In the genomic region with DNA sequence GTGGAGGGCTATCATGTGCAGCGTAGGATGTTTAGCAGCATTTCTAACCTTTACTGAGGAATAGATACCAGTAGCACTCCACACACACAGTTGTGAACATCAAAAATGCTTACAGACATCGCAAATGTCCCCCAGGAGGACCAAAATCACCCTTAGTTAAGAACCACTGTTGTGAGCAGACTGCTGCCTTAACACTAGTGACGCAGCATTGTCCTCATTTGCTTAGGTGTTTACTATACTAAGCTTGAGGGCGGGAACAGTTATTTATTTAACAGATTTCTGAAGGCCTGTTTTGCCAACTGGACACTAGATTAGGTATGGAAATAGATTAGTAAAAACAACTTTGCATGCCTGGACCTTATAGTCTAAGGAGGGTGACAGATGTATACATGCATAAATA, we compare ENCODE assay signal across 14 cellular contexts. TPM values are rescaled to one million over a fixed set of nuclear protein-coding genes. Genes with fewer than 3 reads are reported as not detected.
DNase-seq lines count a peak whose midpoint lies in the region; ATAC-seq and TF ChIP-seq lines count a peak whose summit lies in the region.
"Had no signal": no experiment of that assay in that cellular context is flagged by ENCODE, and none has a peak within 500 bp of the region (broad histone marks: within the 10 kb centered on the region; RNA-seq: fewer than 3 reads in every experiment).

No MANE protein-coding gene starts in this region.

- H3K27ac ChIP-seq in SK-N-SH (ENCODE audit: low read depth in 2 of 2, low read length in 1 of 2) (no peak overlapping the region), coronary artery (no peak overlapping the region), smooth muscle cell (ENCODE audit: low read depth) (peak overlapping the region; percentile 5), aorta (ENCODE audit: low read depth in 1 of 2, low read length in 2 of 2) (no peak overlapping the region)
- H3K27ac ChIP-seq: upper lobe of right lung, VCaP had no signal

- H3F3A ChIP-seq in SK-N-SH (replicated peaks; ENCODE audit: insufficient read depth) (peaks cover 9% of the 10 kb centered on the region), smooth muscle cell (ENCODE audit: low read depth) (peaks cover 7% of the 10 kb centered on the region)

- no peak overlapping the region for H3K27ac Mint-ChIP-seq in mesothelial cell of epicardium
- H3K27ac Mint-ChIP-seq: activated naive CD4-positive, alpha-beta T cell treated with anti-CD3 and anti-CD28 coated beads, Interleukin-2, amount 50 U/mL, for 72 hours had no signal

- no peaks in the 10 kb centered on the region for H3K9me2 ChIP-seq in SK-N-SH

- TF ChIP-seq CTCF in SK-N-SH (IDR thresholded peaks at IDR 0.05): no peak
- TF ChIP-seq CTCF in coronary artery (IDR thresholded peaks at IDR 0.05): no peak
- TF ChIP-seq CTCF in mesothelial cell of epicardium (IDR thresholded peaks at IDR 0.05; ENCODE audit: unreplicated experiment): no peak
- TF ChIP-seq CTCF in smooth muscle cell (IDR thresholded peaks at IDR 0.05; ENCODE audit: borderline replicate concordance, insufficient read depth, poor library complexity, severe bottlenecking): no peak

- ATAC-seq in SK-N-SH treated with all-trans-retinoic acid at 6 μM for 48 hours: no peak
- ATAC-seq in aorta (ENCODE audit: low FRiP score): no peak
- ATAC-seq: activated naive CD4-positive, alpha-beta T cell treated with anti-CD3 and anti-CD28 coated beads, Interleukin-2, amount 50 U/mL, for 72 hours; naive thymus-derived CD4-positive, alpha-beta T cell; upper lobe of right lung had no signal

- peak overlapping the region in 1 of 2 experiments; percentile 85; a peak in 1 of 4 replicates for H3K4me3 ChIP-seq in SK-N-SH (ENCODE audit: low read depth in 2 of 2, low read length in 1 of 2)
- H3K4me3 ChIP-seq in coronary artery: peak overlapping the region; percentile 6
- peak overlapping the region; percentile 77 for H3K4me3 ChIP-seq in smooth muscle cell
- no peak overlapping the region for H3K4me3 ChIP-seq in aorta (ENCODE audit: low read length in 2 of 2)
- H3K4me3 ChIP-seq: upper lobe of right lung had no signal

- H3K4me2 ChIP-seq in SK-N-SH (peak overlapping the region; percentile 95), smooth muscle cell (peak overlapping the region; percentile 85)

- no peaks in the 10 kb centered on the region for H3K36me3 ChIP-seq in SK-N-SH (replicated peaks in 1 of 2; ENCODE audit: control insufficient read depth in 1 of 2, insufficient read depth in 2 of 2, low read length in 1 of 2)
- H3K36me3 ChIP-seq in smooth muscle cell (ENCODE audit: low read depth): no peaks in the 10 kb centered on the region
- no peaks in the 10 kb centered on the region for H3K36me3 ChIP-seq in aorta (ENCODE audit: control insufficient read depth in 1 of 2, insufficient read depth in 2 of 2, low read length in 1 of 2)
- H3K36me3 ChIP-seq: upper lobe of right lung had no signal

- H3K27me3 ChIP-seq in SK-N-SH (ENCODE audit: insufficient read depth) (no peaks in the 10 kb centered on the region), smooth muscle cell (ENCODE audit: low read depth) (no peaks in the 10 kb centered on the region), aorta (ENCODE audit: control insufficient read depth in 1 of 2, insufficient read depth in 2 of 2, low read length in 1 of 2) (no peaks in the 10 kb centered on the region)
- H3K27me3 ChIP-seq: upper lobe of right lung had no signal

- POLR2A ChIA-PET in SK-N-SH (lab: Yijun Ruan, JAX): no interaction called here

- DNase-seq in SK-N-SH (no peak), coronary artery (ENCODE audit: low spot score) (no peak), mesothelial cell of epicardium (ENCODE audit: low spot score in 2 of 2, unreplicated experiment in 2 of 2) (no peak), smooth muscle cell (lab: John Stamatoyannopoulos, UW; ENCODE audit: unreplicated experiment) (no peak), COLO829 (ENCODE audit: low spot score) (no peak), ecto neural progenitor cell (ENCODE audit: low spot score) (no peak), aorta (no peak)
- DNase-seq: ACHN; naive thymus-derived CD4-positive, alpha-beta T cell; stimulated activated CD4-positive, alpha-beta T cell treated with anti-CD3 and anti-CD28 coated beads, Interleukin-12 subunit alpha, Interleukin-12 subunit beta, amount 100 ng/mL, for 4 hours; upper lobe of right lung had no signal

- H3K9ac ChIP-seq in SK-N-SH (peak overlapping the region; percentile 88; the same call in 1 of the 2 replicates), smooth muscle cell (ENCODE audit: low read depth) (no peak overlapping the region)

- CTCF ChIA-PET in SK-N-SH (lab: Yijun Ruan, JAX): interaction anchor here (0.9 to 2.2 kb wide), 3 partner anchors 8 to 74 kb away, joined by 3 to 12 read pairs (median 5); no protein-coding TSS in a partner anchor

- peaks cover 10% of the 10 kb centered on the region for H3K9me3 Mint-ChIP-seq in mesothelial cell of epicardium
- H3K9me3 Mint-ChIP-seq: activated naive CD4-positive, alpha-beta T cell treated with anti-CD3 and anti-CD28 coated beads, Interleukin-2, amount 50 U/mL, for 72 hours had no signal

- no peak for TF ChIP-seq RAD21 in SK-N-SH (IDR thresholded peaks at IDR 0.05; ENCODE audit: low read length)

- H3K9me3 ChIP-seq in SK-N-SH (no peaks in the 10 kb centered on the region), smooth muscle cell (replicated peaks; ENCODE audit: low read depth) (no peaks in the 10 kb centered on the region), aorta (ENCODE audit: control insufficient read depth, low read length) (no peaks in the 10 kb centered on the region)
- H3K9me3 ChIP-seq: upper lobe of right lung had no signal

- H3K4me1 Mint-ChIP-seq in mesothelial cell of epicardium: peaks cover 22% of the 10 kb centered on the region

- WGBS in SK-N-SH (ENCODE audit: low lambda C conversion rate): 93% methylated on average over 4 of the region's 4 CpGs
- WGBS in smooth muscle cell (ENCODE audit: low lambda C conversion rate): 79% methylated on average over 4 of the region's 4 CpGs
- 94% methylated on average over 4 of the region's 4 CpGs for WGBS in aorta, 2 donors

- H3K4me1 ChIP-seq in SK-N-SH (ENCODE audit: control insufficient read depth in 1 of 2, insufficient read depth in 2 of 2, low read depth in 1 of 2, low read length in 1 of 2) (peaks cover 0 to 8% of the 10 kb centered on the region in 2 experiments; a peak in 3 of 4 replicates), smooth muscle cell (ENCODE audit: low read depth) (peaks cover 13% of the 10 kb centered on the region), aorta (ENCODE audit: control insufficient read depth in 1 of 2, insufficient read depth in 2 of 2, low read length in 2 of 2) (peaks cover 8 to 10% of the 10 kb centered on the region in 2 donors)

- H3K79me2 ChIP-seq in SK-N-SH (ENCODE audit: insufficient read depth) (peaks cover 67% of the 10 kb centered on the region), smooth muscle cell (ENCODE audit: low read depth) (peaks cover 63% of the 10 kb centered on the region)

- H3K27me3 Mint-ChIP-seq in mesothelial cell of epicardium (ENCODE audit: low read depth): no peaks in the 10 kb centered on the region

- peaks cover 10% of the 10 kb centered on the region for H3K36me3 Mint-ChIP-seq in mesothelial cell of epicardium
- H3K36me3 Mint-ChIP-seq: activated naive CD4-positive, alpha-beta T cell treated with anti-CD3 and anti-CD28 coated beads, Interleukin-2, amount 50 U/mL, for 72 hours had no signal

- H2AFZ ChIP-seq in SK-N-SH (ENCODE audit: low read depth) (no peak overlapping the region), smooth muscle cell (ENCODE audit: low read depth) (no peak overlapping the region)

- intact Hi-C loops in aorta (cut with DNase I): loop anchor here (2.0 to 5.0 kb wide), 2 partner anchors 23 to 74 kb away; no protein-coding TSS in a partner anchor

- peak overlapping the region; percentile 82 for H3K4me3 Mint-ChIP-seq in mesothelial cell of epicardium

- no peak for TF ChIP-seq EP300 in SK-N-SH (IDR thresholded peaks at IDR 0.05; ENCODE audit: borderline replicate concordance in 1 of 2, low read depth in 1 of 2, low read length in 1 of 2)

- H4K20me1 ChIP-seq in SK-N-SH (ENCODE audit: insufficient read depth) (peaks cover 9% of the 10 kb centered on the region; the same call in 1 of the 2 replicates), smooth muscle cell (ENCODE audit: low read depth) (peaks cover 10% of the 10 kb centered on the region)

TF ChIP-seq in SK-N-SH, 30 proteins besides CTCF, POLR2A, EP300 and RAD21:
- no peak for TF ChIP-seq ELF1 (IDR thresholded peaks at IDR 0.05)
- TF ChIP-seq, protein P1, sequence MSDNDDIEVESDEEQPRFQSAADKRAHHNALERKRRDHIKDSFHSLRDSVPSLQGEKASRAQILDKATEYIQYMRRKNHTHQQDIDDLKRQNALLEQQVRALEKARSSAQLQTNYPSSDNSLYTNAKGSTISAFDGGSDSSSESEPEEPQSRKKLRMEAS (IDR thresholded peaks at IDR 0.05; ENCODE audit: low read depth): no peak
- no peak for TF ChIP-seq MXI1 (IDR thresholded peaks at IDR 0.05; ENCODE audit: low read depth, low read length)
- no peak for TF ChIP-seq TCF12 (IDR thresholded peaks at IDR 0.05)
- no peak for TF ChIP-seq FOXM1 (IDR thresholded peaks at IDR 0.05; ENCODE audit: low read depth)

TF ChIP-seq in SK-N-SH treated with all-trans-retinoic acid at 6 μM for 48 hours, 23 proteins besides CTCF, POLR2A, EP300 and RAD21 (continues in another document):
- TF ChIP-seq ZNF70 (CRISPR knock-in tag; IDR thresholded peaks at IDR 0.05) (no peak), PPARA (CRISPR knock-in tag; IDR thresholded peaks at IDR 0.05; ENCODE audit: borderline replicate concordance) (no peak), RARB (CRISPR knock-in tag; IDR thresholded peaks at IDR 0.05) (no peak), ZNF8 (CRISPR knock-in tag; IDR thresholded peaks at IDR 0.05) (no peak), BACH2 (CRISPR knock-in tag; IDR thresholded peaks at IDR 0.05; ENCODE audit: borderline replicate concordance) (no peak)
- TF ChIP-seq, protein P2, sequence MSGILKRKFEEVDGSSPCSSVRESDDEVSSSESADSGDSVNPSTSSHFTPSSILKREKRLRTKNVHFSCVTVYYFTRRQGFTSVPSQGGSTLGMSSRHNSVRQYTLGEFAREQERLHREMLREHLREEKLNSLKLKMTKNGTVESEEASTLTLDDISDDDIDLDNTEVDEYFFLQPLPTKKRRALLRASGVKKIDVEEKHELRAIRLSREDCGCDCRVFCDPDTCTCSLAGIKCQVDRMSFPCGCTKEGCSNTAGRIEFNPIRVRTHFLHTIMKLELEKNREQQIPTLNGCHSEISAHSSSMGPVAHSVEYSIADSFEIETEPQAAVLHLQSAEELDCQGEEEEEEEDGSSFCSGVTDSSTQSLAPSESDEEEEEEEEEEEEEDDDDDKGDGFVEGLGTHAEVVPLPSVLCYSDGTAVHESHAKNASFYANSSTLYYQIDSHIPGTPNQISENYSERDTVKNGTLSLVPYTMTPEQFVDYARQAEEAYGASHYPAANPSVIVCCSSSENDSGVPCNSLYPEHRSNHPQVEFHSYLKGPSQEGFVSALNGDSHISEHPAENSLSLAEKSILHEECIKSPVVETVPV (CRISPR knock-in tag; IDR thresholded peaks at IDR 0.05): no peak

RNA-seq across cellular contexts. Expression of a gene that starts 2.3 kb away (rescaled TPM):
- polyA plus RNA-seq in SK-N-SH (2012; rRNA removed) (3.9 and 4.9 TPM in 2 replicates), smooth muscle cell (7.6 and 8.0 TPM in 2 replicates), aorta (1 to 10 TPM; 2.6 to 3.4 TPM)
- 5.6 and 5.9 TPM in 2 replicates for polyA plus RNA-seq in SK-N-SH (2012; cell fraction: cytosol; rRNA removed)
- 3.0 and 4.4 TPM in 2 replicates for polyA plus RNA-seq in SK-N-SH (2012; cell fraction: nucleus; rRNA removed)
- total RNA-seq in mesothelial cell of epicardium (18.7 to 19.8 TPM (median 18.9 TPM) in 3 replicates), smooth muscle cell (21.3 and 24.7 TPM in 2 replicates), aorta (10 to 100 TPM; 15.6 to 19.6 TPM)

Comparison
In these comparisons a context has a peak if more than half of its experiments do, and no peak if none do; other contexts are left out.
1. H3K4me3 ChIP-seq: peak in coronary artery (single experiment) and smooth muscle cell (single experiment); none in aorta (0 of 2).